Comparison of ENCODE assay signal across 24 cellular contexts in the genomic region with DNA sequence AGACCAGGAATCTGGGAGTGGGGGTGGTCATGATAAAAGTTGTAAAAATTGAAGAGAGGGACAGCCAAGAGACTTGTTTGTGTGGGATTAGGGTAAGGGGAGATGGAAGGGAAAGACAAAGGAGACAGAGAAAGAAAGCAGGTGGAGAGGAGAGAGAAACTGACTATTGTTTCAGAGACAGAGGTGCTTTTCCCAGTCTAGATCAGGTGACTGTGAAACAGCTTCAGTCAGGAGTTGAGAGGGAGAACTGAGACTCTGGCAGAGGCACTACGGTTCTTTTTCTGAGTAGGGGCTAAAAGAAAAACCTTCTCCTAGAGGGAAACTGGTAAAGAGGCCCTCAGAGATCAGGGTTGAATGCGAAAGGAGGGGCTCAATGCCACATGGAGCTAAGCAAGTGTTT.
DNase-seq lines count a peak whose midpoint lies in the region; FAIRE-seq and TF ChIP-seq lines count a peak whose summit lies in the region.
"Had no signal": no experiment of that assay in that cellular context is flagged by ENCODE, and none has a peak within 500 bp of the region (broad histone marks: within the 10 kb centered on the region; RNA-seq: fewer than 3 reads in every experiment).

No MANE protein-coding gene starts in this region.

- peaks cover 0 to 4% (median 0%) of the 10 kb centered on the region in 3 donors for H3K36me3 Mint-ChIP-seq in immature natural killer cell
- H3K36me3 Mint-ChIP-seq: IgD-negative memory B cell had no signal

- no peaks in the 10 kb centered on the region for H3F3A ChIP-seq in Loucy (ENCODE audit: low read depth)

- no peaks in the 10 kb centered on the region for H3K27me3 ChIP-seq in H7 (ENCODE audit: control insufficient read depth, insufficient read depth, low read length)
- H3K27me3 ChIP-seq in Loucy (ENCODE audit: insufficient read depth, low read length, poor library complexity, severe bottlenecking): no peaks in the 10 kb centered on the region
- H3K27me3 ChIP-seq in osteoblast (ENCODE audit: insufficient read depth, low read length): no peaks in the 10 kb centered on the region
- H3K27me3 ChIP-seq: body of pancreas, left lung, thyroid gland, vagina had no signal

- H3K9me3 ChIP-seq in Loucy (ENCODE audit: insufficient read depth, low read depth, low read length) (no peaks in the 10 kb centered on the region), osteoblast (ENCODE audit: low read depth, low read length) (no peaks in the 10 kb centered on the region)
- H3K9me3 ChIP-seq: body of pancreas, left lung, thyroid gland, vagina had no signal

- no peak overlapping the region for H3K27ac ChIP-seq in osteoblast (ENCODE audit: low read depth, low read length)
- H3K27ac ChIP-seq: body of pancreas, left lung, SK-N-MC, thyroid gland, vagina had no signal

- H3K27me3 Mint-ChIP-seq in immature natural killer cell (ENCODE audit: low read depth in 3 of 3): peaks cover 0 to 2% (median 0%) of the 10 kb centered on the region in 3 donors
- H3K27me3 Mint-ChIP-seq: activated CD4-positive, alpha-beta memory T cell treated with anti-CD3 and anti-CD28 coated beads, Interleukin-2, amount 10 ng/mL, durations not matched to agents 7 days and 5 days; IgD-negative memory B cell had no signal

- no peak overlapping the region for H3K4me3 ChIP-seq in H7 (ENCODE audit: insufficient read depth, low read depth, low read length)
- H3K4me3 ChIP-seq in Loucy (ENCODE audit: low read length, poor library complexity, severe bottlenecking): no peak overlapping the region
- no peak overlapping the region for H3K4me3 ChIP-seq in choroid plexus epithelial cell (ENCODE audit: low read depth, low read length)
- no peak overlapping the region for H3K4me3 ChIP-seq in osteoblast (ENCODE audit: insufficient read depth, low read length)
- H3K4me3 ChIP-seq: body of pancreas, left lung, SK-N-MC, thyroid gland, vagina had no signal

- no peaks in the 10 kb centered on the region for H4K20me1 ChIP-seq in Loucy (ENCODE audit: insufficient read depth, low read length, poor library complexity, severe bottlenecking)
- no peaks in the 10 kb centered on the region for H4K20me1 ChIP-seq in osteoblast (ENCODE audit: insufficient read depth, low read length)

- no peaks in the 10 kb centered on the region for H3K79me2 ChIP-seq in Loucy (ENCODE audit: insufficient read depth, low read length)
- no peaks in the 10 kb centered on the region for H3K79me2 ChIP-seq in osteoblast (ENCODE audit: insufficient read depth, low read length)

- H3K4me1 ChIP-seq in Loucy (ENCODE audit: insufficient read depth, low read length, poor library complexity, severe bottlenecking): peaks cover 10% of the 10 kb centered on the region
- no peaks in the 10 kb centered on the region for H3K4me1 ChIP-seq in osteoblast (ENCODE audit: insufficient read depth, low read length)
- H3K4me1 ChIP-seq: body of pancreas, left lung, thyroid gland, vagina had no signal

- FAIRE-seq in RCC 7860 (lab: Jason Lieb, UNC): no peak
- FAIRE-seq: islet of Langerhans had no signal

- H3K27ac Mint-ChIP-seq in immature natural killer cell: no peak overlapping the region
- H3K27ac Mint-ChIP-seq: activated CD4-positive, alpha-beta memory T cell treated with anti-CD3 and anti-CD28 coated beads, Interleukin-2, amount 10 ng/mL, durations not matched to agents 7 days and 5 days; CD8-positive, alpha-beta memory T cell; IgD-negative memory B cell; T-helper 1 cell treated with Interleukin-12 subunit alpha and Interleukin-12 subunit beta and Interleukin-4 antibody, amounts not matched to agents 30 μg/mL and 1 μg/mL, for 36 hours had no signal

- no peak overlapping the region for H3K4me3 Mint-ChIP-seq in immature natural killer cell
- H3K4me3 Mint-ChIP-seq: activated CD4-positive, alpha-beta memory T cell treated with anti-CD3 and anti-CD28 coated beads, Interleukin-2, amount 10 ng/mL, durations not matched to agents 7 days and 5 days; CD8-positive, alpha-beta memory T cell; IgD-negative memory B cell; T-helper 1 cell treated with Interleukin-12 subunit alpha and Interleukin-12 subunit beta and Interleukin-4 antibody, amounts not matched to agents 30 μg/mL and 1 μg/mL, for 36 hours had no signal

- H3K9ac ChIP-seq in Loucy (ENCODE audit: low read depth, low read length, poor library complexity, severe bottlenecking): no peak overlapping the region

- peaks cover 0 to 6% (median under 1%) of the 10 kb centered on the region in 6 donors for H3K9me3 Mint-ChIP-seq in immature natural killer cell
- H3K9me3 Mint-ChIP-seq: activated CD4-positive, alpha-beta memory T cell treated with anti-CD3 and anti-CD28 coated beads, Interleukin-2, amount 10 ng/mL, durations not matched to agents 7 days and 5 days; IgD-negative memory B cell; T-helper 1 cell treated with Interleukin-12 subunit alpha and Interleukin-12 subunit beta and Interleukin-4 antibody, amounts not matched to agents 30 μg/mL and 1 μg/mL, for 36 hours had no signal

- H3K4me2 ChIP-seq in Loucy (ENCODE audit: low read depth, low read length, poor library complexity, severe bottlenecking) (no peak overlapping the region), osteoblast (ENCODE audit: insufficient read depth, low read length) (no peak overlapping the region)

- peaks cover 20 to 26% of the 10 kb centered on the region in 2 donors for H3K4me1 Mint-ChIP-seq in immature natural killer cell
- H3K4me1 Mint-ChIP-seq: activated CD4-positive, alpha-beta memory T cell treated with anti-CD3 and anti-CD28 coated beads, Interleukin-2, amount 10 ng/mL, durations not matched to agents 7 days and 5 days; IgD-negative memory B cell had no signal

- H2AFZ ChIP-seq in Loucy (ENCODE audit: low read length) (peak overlapping the region; percentile 53; the same call in 1 of the 2 replicates), osteoblast (ENCODE audit: low read length) (peak overlapping the region; percentile 35)

- no peaks in the 10 kb centered on the region for H3K9me2 ChIP-seq in Loucy (replicated peaks; ENCODE audit: low read depth, low read length)

- H3K36me3 ChIP-seq in H7 (replicated peaks; ENCODE audit: control insufficient read depth, insufficient read depth, low read length): no peaks in the 10 kb centered on the region
- no peaks in the 10 kb centered on the region for H3K36me3 ChIP-seq in Loucy (ENCODE audit: insufficient read depth, low read length)
- no peaks in the 10 kb centered on the region for H3K36me3 ChIP-seq in osteoblast (ENCODE audit: insufficient read depth, low read length)
- H3K36me3 ChIP-seq: left lung, thyroid gland, vagina had no signal

- peak; percentile 17 for DNase-seq in H7
- peak; percentile 48 for DNase-seq in choroid plexus epithelial cell (ENCODE audit: low read depth)
- peak; percentile 61 for DNase-seq in osteoblast (ENCODE audit: insufficient read length, low spot score, missing footprints)
- no peak for DNase-seq in RCC 7860 (ENCODE audit: low spot score)
- no peak for DNase-seq in immature natural killer cell
- no peak for DNase-seq in activated CD4-positive, alpha-beta T cell treated with anti-CD3 and anti-CD28 coated beads for 1 hour
- DNase-seq: activated CD4-positive, alpha-beta memory T cell treated with anti-CD3 and anti-CD28 coated beads, Interleukin-2, amount 10 ng/mL, durations not matched to agents 7 days and 5 days; activated CD8-positive, alpha-beta memory T cell treated with anti-CD3 and anti-CD28 coated beads, Interleukin-2, amount 50 U/mL, for 4 hours; activated naive CD4-positive, alpha-beta T cell treated with Interleukin-2 at 50 U/mL for 16 hours; body of pancreas; CD8-positive, alpha-beta memory T cell; DMS 273 treated with DMSO at 0.1 percent for 48 hours; left lung; NCI-H1092; NCI-H1694 treated with DMSO at 0.1 percent for 48 hours; NCI-H510A; stimulated activated CD4-positive, alpha-beta T cell treated with anti-CD3 and anti-CD28 coated beads, Interleukin-4, amount 100 ng/mL, for 24 hours; thyroid gland had no signal

- TF ChIP-seq CTCF in Loucy (conservative IDR thresholded peaks at IDR 0.05; ENCODE audit: low read length) (no peak), choroid plexus epithelial cell (conservative IDR thresholded peaks at IDR 0.05; ENCODE audit: low read depth, low read length) (no peak), osteoblast (IDR thresholded peaks at IDR 0.05; ENCODE audit: extremely low read depth, low read depth, low read length) (no peak)

Comparison
In these comparisons a context has a peak if more than half of its experiments do, and no peak if none do; other contexts are left out.
1. DNase-seq: peak in H7 (single experiment), choroid plexus epithelial cell (single experiment) and osteoblast (single experiment); none in RCC 7860 (single experiment), immature natural killer cell (0 of 3) and activated CD4-positive, alpha-beta T cell treated with anti-CD3 and anti-CD28 coated beads for 1 hour (single experiment).